In genomic region chr5:84312280-84312679, GRCh38 we compare ENCODE assay signal across 1 cellular context.
DNase-seq lines count a peak whose midpoint lies in the region.

No MANE protein-coding gene starts in this region.

- DNase-seq in activated gamma-delta T cell (lab: John Stamatoyannopoulos, UW): peak; percentile 7
